In the genomic region with DNA sequence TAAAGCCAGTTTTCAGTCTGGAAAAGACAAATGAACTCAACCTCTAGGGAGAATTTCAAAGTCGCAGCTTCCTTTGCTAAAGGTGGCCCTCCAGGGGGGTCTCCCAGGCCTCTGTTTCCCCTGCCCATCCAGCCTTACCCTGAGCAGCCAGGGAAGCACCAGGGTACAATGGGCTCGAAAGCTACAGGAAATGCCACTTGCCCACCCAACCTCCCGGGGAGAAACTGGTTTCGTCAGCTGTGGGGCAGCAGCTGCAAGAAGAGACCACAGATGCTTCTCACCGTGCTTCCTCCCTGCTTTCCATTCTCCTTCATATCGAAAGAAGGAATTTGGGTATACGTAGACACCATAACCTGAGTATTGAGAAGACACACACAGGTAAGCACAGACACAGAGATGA, we compare ENCODE assay signal across 1 cellular context.
TF ChIP-seq lines count a peak whose summit lies in the region.

No MANE protein-coding gene starts in this region.

TF ChIP-seq in HepG2, 621 proteins besides CTCF, POLR2A, EP300 and RAD21:
- TF ChIP-seq SALL2 (CRISPR knock-in tag; IDR thresholded peaks at IDR 0.05): no peak
- TF ChIP-seq, protein P1, sequence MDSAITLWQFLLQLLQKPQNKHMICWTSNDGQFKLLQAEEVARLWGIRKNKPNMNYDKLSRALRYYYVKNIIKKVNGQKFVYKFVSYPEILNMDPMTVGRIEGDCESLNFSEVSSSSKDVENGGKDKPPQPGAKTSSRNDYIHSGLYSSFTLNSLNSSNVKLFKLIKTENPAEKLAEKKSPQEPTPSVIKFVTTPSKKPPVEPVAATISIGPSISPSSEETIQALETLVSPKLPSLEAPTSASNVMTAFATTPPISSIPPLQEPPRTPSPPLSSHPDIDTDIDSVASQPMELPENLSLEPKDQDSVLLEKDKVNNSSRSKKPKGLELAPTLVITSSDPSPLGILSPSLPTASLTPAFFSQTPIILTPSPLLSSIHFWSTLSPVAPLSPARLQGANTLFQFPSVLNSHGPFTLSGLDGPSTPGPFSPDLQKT (CRISPR knock-in tag; IDR thresholded peaks at IDR 0.05; ENCODE audit: borderline replicate concordance): no peak
- TF ChIP-seq ZBTB8A (CRISPR knock-in tag; IDR thresholded peaks at IDR 0.05; ENCODE audit: borderline replicate concordance, low read depth): no peak
- no peak for TF ChIP-seq ZFX (CRISPR knock-in tag; IDR thresholded peaks at IDR 0.05; ENCODE audit: low read depth)
- no peak for TF ChIP-seq SAFB2 (CRISPR knock-in tag; IDR thresholded peaks at IDR 0.05; ENCODE audit: borderline replicate concordance, low read depth)
- TF ChIP-seq ZNF788 (CRISPR knock-in tag; IDR thresholded peaks at IDR 0.05; ENCODE audit: borderline replicate concordance): no peak
- TF ChIP-seq ZNF263 (CRISPR knock-in tag; IDR thresholded peaks at IDR 0.05): no peak
- TF ChIP-seq SIN3A (IDR thresholded peaks at IDR 0.05; ENCODE audit: borderline replicate concordance, low read depth, low read length): no peak
- TF ChIP-seq FIP1L1 (IDR thresholded peaks at IDR 0.05; ENCODE audit: borderline replicate concordance, insufficient read depth, low read depth, low read length): no peak
- no peak for TF ChIP-seq ZNF549 (CRISPR knock-in tag; IDR thresholded peaks at IDR 0.05)
- TF ChIP-seq DPF2 (CRISPR knock-in tag; IDR thresholded peaks at IDR 0.05; ENCODE audit: borderline replicate concordance, low read depth): no peak
- no peak for TF ChIP-seq ZNF496 (CRISPR knock-in tag; IDR thresholded peaks at IDR 0.05; ENCODE audit: insufficient replicate concordance)
- TF ChIP-seq, protein P2, sequence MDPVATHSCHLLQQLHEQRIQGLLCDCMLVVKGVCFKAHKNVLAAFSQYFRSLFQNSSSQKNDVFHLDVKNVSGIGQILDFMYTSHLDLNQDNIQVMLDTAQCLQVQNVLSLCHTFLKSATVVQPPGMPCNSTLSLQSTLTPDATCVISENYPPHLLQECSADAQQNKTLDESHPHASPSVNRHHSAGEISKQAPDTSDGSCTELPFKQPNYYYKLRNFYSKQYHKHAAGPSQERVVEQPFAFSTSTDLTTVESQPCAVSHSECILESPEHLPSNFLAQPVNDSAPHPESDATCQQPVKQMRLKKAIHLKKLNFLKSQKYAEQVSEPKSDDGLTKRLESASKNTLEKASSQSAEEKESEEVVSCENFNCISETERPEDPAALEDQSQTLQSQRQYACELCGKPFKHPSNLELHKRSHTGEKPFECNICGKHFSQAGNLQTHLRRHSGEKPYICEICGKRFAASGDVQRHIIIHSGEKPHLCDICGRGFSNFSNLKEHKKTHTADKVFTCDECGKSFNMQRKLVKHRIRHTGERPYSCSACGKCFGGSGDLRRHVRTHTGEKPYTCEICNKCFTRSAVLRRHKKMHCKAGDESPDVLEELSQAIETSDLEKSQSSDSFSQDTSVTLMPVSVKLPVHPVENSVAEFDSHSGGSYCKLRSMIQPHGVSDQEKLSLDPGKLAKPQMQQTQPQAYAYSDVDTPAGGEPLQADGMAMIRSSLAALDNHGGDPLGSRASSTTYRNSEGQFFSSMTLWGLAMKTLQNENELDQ (CRISPR knock-in tag; IDR thresholded peaks at IDR 0.05; ENCODE audit: borderline replicate concordance): no peak
- TF ChIP-seq, protein P3, sequence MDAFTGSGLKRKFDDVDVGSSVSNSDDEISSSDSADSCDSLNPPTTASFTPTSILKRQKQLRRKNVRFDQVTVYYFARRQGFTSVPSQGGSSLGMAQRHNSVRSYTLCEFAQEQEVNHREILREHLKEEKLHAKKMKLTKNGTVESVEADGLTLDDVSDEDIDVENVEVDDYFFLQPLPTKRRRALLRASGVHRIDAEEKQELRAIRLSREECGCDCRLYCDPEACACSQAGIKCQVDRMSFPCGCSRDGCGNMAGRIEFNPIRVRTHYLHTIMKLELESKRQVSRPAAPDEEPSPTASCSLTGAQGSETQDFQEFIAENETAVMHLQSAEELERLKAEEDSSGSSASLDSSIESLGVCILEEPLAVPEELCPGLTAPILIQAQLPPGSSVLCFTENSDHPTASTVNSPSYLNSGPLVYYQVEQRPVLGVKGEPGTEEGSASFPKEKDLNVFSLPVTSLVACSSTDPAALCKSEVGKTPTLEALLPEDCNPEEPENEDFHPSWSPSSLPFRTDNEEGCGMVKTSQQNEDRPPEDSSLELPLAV (CRISPR knock-in tag; conservative IDR thresholded peaks at IDR 0.05; ENCODE audit: low read depth): no peak
- TF ChIP-seq ZNF256 (CRISPR knock-in tag; conservative IDR thresholded peaks at IDR 0.05): no peak
- TF ChIP-seq, protein P4, sequence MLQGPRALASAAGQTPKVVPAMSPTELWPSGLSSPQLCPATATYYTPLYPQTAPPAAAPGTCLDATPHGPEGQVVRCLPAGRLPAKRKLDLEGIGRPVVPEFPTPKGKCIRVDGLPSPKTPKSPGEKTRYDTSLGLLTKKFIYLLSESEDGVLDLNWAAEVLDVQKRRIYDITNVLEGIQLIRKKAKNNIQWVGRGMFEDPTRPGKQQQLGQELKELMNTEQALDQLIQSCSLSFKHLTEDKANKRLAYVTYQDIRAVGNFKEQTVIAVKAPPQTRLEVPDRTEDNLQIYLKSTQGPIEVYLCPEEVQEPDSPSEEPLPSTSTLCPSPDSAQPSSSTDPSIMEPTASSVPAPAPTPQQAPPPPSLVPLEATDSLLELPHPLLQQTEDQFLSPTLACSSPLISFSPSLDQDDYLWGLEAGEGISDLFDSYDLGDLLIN (CRISPR knock-in tag; IDR thresholded peaks at IDR 0.05; ENCODE audit: borderline replicate concordance): no peak
- TF ChIP-seq KAT7 (CRISPR knock-in tag; IDR thresholded peaks at IDR 0.05; ENCODE audit: borderline replicate concordance): no peak
- TF ChIP-seq, protein P5, sequence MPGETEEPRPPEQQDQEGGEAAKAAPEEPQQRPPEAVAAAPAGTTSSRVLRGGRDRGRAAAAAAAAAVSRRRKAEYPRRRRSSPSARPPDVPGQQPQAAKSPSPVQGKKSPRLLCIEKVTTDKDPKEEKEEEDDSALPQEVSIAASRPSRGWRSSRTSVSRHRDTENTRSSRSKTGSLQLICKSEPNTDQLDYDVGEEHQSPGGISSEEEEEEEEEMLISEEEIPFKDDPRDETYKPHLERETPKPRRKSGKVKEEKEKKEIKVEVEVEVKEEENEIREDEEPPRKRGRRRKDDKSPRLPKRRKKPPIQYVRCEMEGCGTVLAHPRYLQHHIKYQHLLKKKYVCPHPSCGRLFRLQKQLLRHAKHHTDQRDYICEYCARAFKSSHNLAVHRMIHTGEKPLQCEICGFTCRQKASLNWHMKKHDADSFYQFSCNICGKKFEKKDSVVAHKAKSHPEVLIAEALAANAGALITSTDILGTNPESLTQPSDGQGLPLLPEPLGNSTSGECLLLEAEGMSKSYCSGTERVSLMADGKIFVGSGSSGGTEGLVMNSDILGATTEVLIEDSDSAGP (CRISPR knock-in tag; IDR thresholded peaks at IDR 0.05; ENCODE audit: borderline replicate concordance): no peak
- TF ChIP-seq MTF1 (CRISPR knock-in tag; IDR thresholded peaks at IDR 0.05): no peak
- TF ChIP-seq, protein P6, sequence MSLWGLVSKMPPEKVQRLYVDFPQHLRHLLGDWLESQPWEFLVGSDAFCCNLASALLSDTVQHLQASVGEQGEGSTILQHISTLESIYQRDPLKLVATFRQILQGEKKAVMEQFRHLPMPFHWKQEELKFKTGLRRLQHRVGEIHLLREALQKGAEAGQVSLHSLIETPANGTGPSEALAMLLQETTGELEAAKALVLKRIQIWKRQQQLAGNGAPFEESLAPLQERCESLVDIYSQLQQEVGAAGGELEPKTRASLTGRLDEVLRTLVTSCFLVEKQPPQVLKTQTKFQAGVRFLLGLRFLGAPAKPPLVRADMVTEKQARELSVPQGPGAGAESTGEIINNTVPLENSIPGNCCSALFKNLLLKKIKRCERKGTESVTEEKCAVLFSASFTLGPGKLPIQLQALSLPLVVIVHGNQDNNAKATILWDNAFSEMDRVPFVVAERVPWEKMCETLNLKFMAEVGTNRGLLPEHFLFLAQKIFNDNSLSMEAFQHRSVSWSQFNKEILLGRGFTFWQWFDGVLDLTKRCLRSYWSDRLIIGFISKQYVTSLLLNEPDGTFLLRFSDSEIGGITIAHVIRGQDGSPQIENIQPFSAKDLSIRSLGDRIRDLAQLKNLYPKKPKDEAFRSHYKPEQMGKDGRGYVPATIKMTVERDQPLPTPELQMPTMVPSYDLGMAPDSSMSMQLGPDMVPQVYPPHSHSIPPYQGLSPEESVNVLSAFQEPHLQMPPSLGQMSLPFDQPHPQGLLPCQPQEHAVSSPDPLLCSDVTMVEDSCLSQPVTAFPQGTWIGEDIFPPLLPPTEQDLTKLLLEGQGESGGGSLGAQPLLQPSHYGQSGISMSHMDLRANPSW (CRISPR knock-in tag; IDR thresholded peaks at IDR 0.05; ENCODE audit: borderline replicate concordance): no peak
